ENCODE assay signal across 24 cellular contexts in genomic region chr4:6857009-6857882, GRCh38. TPM values are rescaled to one million over a fixed set of nuclear protein-coding genes. Genes with fewer than 3 reads are reported as not detected.
DNase-seq lines count a peak whose midpoint lies in the region; ATAC-seq, FAIRE-seq and TF ChIP-seq lines count a peak whose summit lies in the region.
"Had no signal": no experiment of that assay in that cellular context is flagged by ENCODE, and none has a peak within 500 bp of the region (broad histone marks: within the 10 kb centered on the region; RNA-seq: fewer than 3 reads in every experiment).

No MANE protein-coding gene starts in this region.

- peaks cover 75% of the 10 kb centered on the region for H3K36me3 Mint-ChIP-seq in activated T-cell treated with anti-CD3 and anti-CD28 coated beads, Interleukin-2, amount 50 U/mL, for 24 hours (ENCODE audit: low read depth)

- H3K79me2 ChIP-seq in GM12878 (ENCODE audit: control insufficient read depth, insufficient read depth, low read length), result no peaks in the 10 kb centered on the region

- peaks cover 8 to 21% of the 10 kb centered on the region in 2 experiments; a peak in 3 of 4 replicates for H3K36me3 ChIP-seq in GM12878 (ENCODE audit: control insufficient read depth in 2 of 2, insufficient read depth in 2 of 2, low read length in 1 of 2)
- H3K36me3 ChIP-seq in left ventricle myocardium inferior, result peaks cover 40% of the 10 kb centered on the region
- H3K36me3 ChIP-seq in gastrocnemius medialis, result peaks cover 0 to 38% of the 10 kb centered on the region in 2 donors
- peaks cover 3 to 48% (median 16%) of the 10 kb centered on the region in 4 donors for H3K36me3 ChIP-seq in sigmoid colon

- SMC1A ChIA-PET in GM12878 (lab: Charles Lee; ENCODE audit: uncharacterized antibody, unreplicated experiment), result interaction anchor here (0.6 to 3.7 kb wide), 13 partner anchors 12 to 140 kb away, joined by 3 to 41 read pairs (median 3); no protein-coding TSS in a partner anchor

- CTCF ChIA-PET in GM12878 (lab: Yijun Ruan, JAX), result interaction anchor here (0.9 to 2.0 kb wide), 10 partner anchors 8 to 182 kb away, joined by 3 to 28 read pairs (median 4); no protein-coding TSS in a partner anchor

- no peak overlapping the region for H3K4me3 Mint-ChIP-seq in activated T-cell treated with anti-CD3 and anti-CD28 coated beads, Interleukin-2, amount 50 U/mL, for 24 hours
- H3K4me3 Mint-ChIP-seq: CD14-positive monocyte, nephron progenitor cell had no signal

- H3K27ac ChIP-seq in GM12878 (ENCODE audit: control insufficient read depth, insufficient read depth) (no peak overlapping the region), left ventricle myocardium inferior (replicated peaks) (peak overlapping the region; percentile 85), gastrocnemius medialis (peak overlapping the region; percentile 87 to 93 (median 90)), sigmoid colon (peak overlapping the region in 2 of 4 donors; percentile 68 to 78)

- in situ Hi-C loops in GM12878 (cut with MboI) (no loop called here), gastrocnemius medialis (cut with MboI; ENCODE audit: low sequenced_read_pairs in 4 of 4) (loop anchor here in 1 of 4 donors (10.0 kb wide), 1 partner anchor 72 kb away; the partner anchor contains the start of gene KIAA0232)

- no peaks in the 10 kb centered on the region for H3K27me3 ChIP-seq in GM12878 (replicated peaks in 1 of 2; ENCODE audit: control insufficient read depth in 2 of 2, insufficient read depth in 2 of 2, low read length in 1 of 2)
- H3K27me3 ChIP-seq in left ventricle myocardium inferior (ENCODE audit: low read depth), result no peaks in the 10 kb centered on the region
- H3K27me3 ChIP-seq in gastrocnemius medialis, result no peaks in the 10 kb centered on the region
- H3K27me3 ChIP-seq in sigmoid colon, result no peaks in the 10 kb centered on the region
- H3K27me3 ChIP-seq: Peyer's patch, vagina had no signal

- no peaks in the 10 kb centered on the region for H3K27me3 Mint-ChIP-seq in activated T-cell treated with anti-CD3 and anti-CD28 coated beads, Interleukin-2, amount 50 U/mL, for 24 hours

- H3K9me3 ChIP-seq in GM12878 (replicated peaks; ENCODE audit: control insufficient read depth, insufficient read depth, low read length), result peaks cover 6% of the 10 kb centered on the region; the same call in 2 of the 3 replicates
- H3K9me3 ChIP-seq in left ventricle myocardium inferior (replicated peaks), result peaks cover 8% of the 10 kb centered on the region
- no peaks in the 10 kb centered on the region for H3K9me3 ChIP-seq in gastrocnemius medialis
- H3K9me3 ChIP-seq in sigmoid colon, result peaks cover 0 to 3% (median 0%) of the 10 kb centered on the region in 4 donors
- H3K9me3 ChIP-seq: vagina had no signal

- DNase-seq in activated T-cell treated with anti-CD3 and anti-CD28 coated beads, Interleukin-2, amount 50 U/mL, for 24 hours, result no peak
- DNase-seq in activated T-cell treated with anti-CD3 and anti-CD28 coated beads, Interleukin-2, amount 50 U/mL, for 48 hours, result no peak
- DNase-seq in GM12878 (ENCODE audit: low read depth, low spot score) (no peak), left ventricle myocardium inferior (no peak), gastrocnemius medialis (no peak), OCI-M2 (lab: John Stamatoyannopoulos, UW; ENCODE audit: unreplicated experiment) (no peak), sigmoid colon (no peak)
- DNase-seq: activated CD4-positive, alpha-beta T cell treated with anti-CD3 and anti-CD28 coated beads, Interleukin-2, amount 50 U/mL, for 4 hours; activated effector memory CD4-positive, alpha-beta T cell treated with Interleukin-2 at 50 U/mL for 16 hours; DMS79; KG1; mesendoderm; NCI-H1092 treated with DMSO at 0.1 percent for 48 hours; NCI-H69; nephron progenitor cell; Peyer's patch; retina had no signal

- ATAC-seq in GM12878, result no peak
- peak; percentile 32 to 37 for ATAC-seq in gastrocnemius medialis
- no peak for ATAC-seq in HG03175 (IDR thresholded peaks at IDR 0.05; ENCODE audit: unreplicated experiment)
- ATAC-seq: A549 had no signal

- no peak for TF ChIP-seq RAD21 in GM12878 (IDR thresholded peaks at IDR 0.05; ENCODE audit: insufficient read depth, low read depth, low read length)

- TF ChIP-seq EP300 in GM12878 (IDR thresholded peaks at IDR 0.05; ENCODE audit: borderline replicate concordance in 1 of 2, control insufficient read depth in 1 of 2, low read depth in 2 of 2, low read length in 2 of 2), result no peak
- TF ChIP-seq EP300 in sigmoid colon (IDR thresholded peaks at IDR 0.05), result no peak

- TF ChIP-seq CTCF in GM12878 (IDR thresholded peaks at IDR 0.05 in 2 of 3, conservative IDR thresholded peaks at IDR 0.05 in 1 of 3; ENCODE audit: control insufficient read depth in 2 of 3, extremely low read depth in 1 of 3, insufficient read depth in 1 of 3, low read depth in 3 of 3, low read length in 3 of 3) (no peak), left ventricle myocardium inferior (IDR thresholded peaks at IDR 0.05; ENCODE audit: borderline replicate concordance) (no peak), gastrocnemius medialis (IDR thresholded peaks at IDR 0.05 in 4 of 5, conservative IDR thresholded peaks at IDR 0.05 in 1 of 5) (no peak), sigmoid colon (IDR thresholded peaks at IDR 0.05) (no peak)

- BruUV-seq in GM12878 (replicated peaks; lab: Mats Ljungman, UMichigan), result no TSS peak

- no peak overlapping the region for H3K9ac ChIP-seq in GM12878 (ENCODE audit: control insufficient read depth, insufficient read depth, low read length)

- no peak for TF ChIP-seq POLR2A in GM12878 (IDR thresholded peaks at IDR 0.05; ENCODE audit: low read depth, low read length)
- TF ChIP-seq POLR2A in gastrocnemius medialis (IDR thresholded peaks at IDR 0.05), result peak; percentile 20 to 46
- no peak for TF ChIP-seq POLR2A in sigmoid colon (IDR thresholded peaks at IDR 0.05)

- H4K20me1 ChIP-seq in GM12878 (ENCODE audit: control insufficient read depth, insufficient read depth), result no peaks in the 10 kb centered on the region

- peak overlapping the region; percentile 61 for H3K27ac Mint-ChIP-seq in activated T-cell treated with anti-CD3 and anti-CD28 coated beads, Interleukin-2, amount 50 U/mL, for 24 hours

- H3K4me3 ChIP-seq in GM12878 (no peak overlapping the region), left ventricle myocardium inferior (peak overlapping the region; percentile 57), gastrocnemius medialis (peak overlapping the region; percentile 30 to 47 (median 32)), sigmoid colon (no peak overlapping the region)
- H3K4me3 ChIP-seq: A549, Peyer's patch, vagina had no signal

- 96% methylated on average over 6 of the region's 6 CpGs for WGBS in GM12878 (ENCODE audit: insufficient coverage, insufficient replicate concordance, low lambda C conversion rate, missing lambda C conversion rate)
- WGBS in sigmoid colon, 2 donors, result 92 to 96% methylated on average over 6 of the region's 6 CpGs

- POLR2A ChIA-PET in GM12878 (lab: Charles Lee), result interaction anchor here (0.6 to 1.4 kb wide), 5 partner anchors 10 to 216 kb away, joined by 3 to 4 read pairs (median 3); no protein-coding TSS in a partner anchor

- H3K4me2 ChIP-seq in GM12878 (ENCODE audit: control insufficient read depth, insufficient read depth), result no peak overlapping the region

- H3K4me1 ChIP-seq in GM12878 (ENCODE audit: control insufficient read depth, insufficient read depth, low read length) (peaks cover 18% of the 10 kb centered on the region), left ventricle myocardium inferior (peaks cover 63% of the 10 kb centered on the region), gastrocnemius medialis (peaks cover 45 to 48% of the 10 kb centered on the region in 2 donors), sigmoid colon (peaks cover 0 to 31% (median 26%) of the 10 kb centered on the region in 4 donors)

- FAIRE-seq in GM12878 (lab: Jason Lieb, UNC), result no peak
- FAIRE-seq: A549, astrocyte, colon, H54 had no signal

- peaks cover 35% of the 10 kb centered on the region for H3K4me1 Mint-ChIP-seq in activated T-cell treated with anti-CD3 and anti-CD28 coated beads, Interleukin-2, amount 50 U/mL, for 24 hours (ENCODE audit: low read depth)
- H3K4me1 Mint-ChIP-seq: nephron progenitor cell had no signal

- RAD21 ChIA-PET in GM12878 (lab: Charles Lee; ENCODE audit: unreplicated experiment), result interaction anchor here (0.8 to 3.4 kb wide), 10 partner anchors 10 to 182 kb away, joined by 3 to 32 read pairs (median 5); partner anchors contain the start of gene KIAA0232

- intact Hi-C loops in GM12878 (cut with micrococcal nuclease; ENCODE audit: unreplicated experiment) (no loop called here), left ventricle myocardium inferior (cut with micrococcal nuclease) (no loop called here), gastrocnemius medialis (cut with DNase I; ENCODE audit: low total_unique reads) (loop anchor here (5.0 kb wide), 1 partner anchor 75 kb away; the partner anchor contains the start of gene KIAA0232), sigmoid colon (cut with DNase I) (no loop called here)

- H3K9me3 Mint-ChIP-seq in activated T-cell treated with anti-CD3 and anti-CD28 coated beads, Interleukin-2, amount 50 U/mL, for 24 hours, result peaks cover 5% of the 10 kb centered on the region

- no peak overlapping the region for H2AFZ ChIP-seq in GM12878 (ENCODE audit: control insufficient read depth, low read depth, low read length)

RNA-seq across cellular contexts. Expression of gene TBC1D14, which starts 52.4 kb away (rescaled TPM):
- 34.3 and 34.9 TPM in 2 replicates for total RNA-seq in GM12878 (2013; cell fraction: nucleolus; rRNA removed)
- total RNA-seq in GM12878 (2014; rRNA removed) (39.3 and 40.6 TPM in 2 replicates), GM12878 (2014; rRNA removed; fragmentation: Illumina TruSeq; extraction: Trizol) (31.6 and 33.1 TPM in 2 replicates), GM12878 (2021) (32.1 and 38.1 TPM in 2 replicates), left ventricle myocardium inferior (36.1 TPM), gastrocnemius medialis (10 to 100 TPM; 36.0 to 56.2 (median 41.4) TPM), sigmoid colon (10 to 100 TPM; 26.3 to 46.4 (median 32.6) TPM)
- 13.2 TPM for polyA plus RNA-seq in GM12878 (2011; ENCODE audit: low read depth)
- polyA plus RNA-seq in GM12878 (2011; rRNA removed) (23.3 and 27.3 TPM in 2 replicates), GM12878 (2014; fragmentation: Illumina TruSeq; extraction: Trizol) (21.3 and 30.1 TPM in 2 replicates), GM12878 (2014; fragmentation: Nextera tagmentation; extraction: Ambion mirVana) (1 to 10 TPM in 1 of 2 experiments, under 1 TPM in 1; 0.87 to 1.1 TPM), GM12878 (2014; rRNA removed) (32.9 and 33.9 TPM in 2 replicates), GM12878 (2016; fragmentation: Nextera tagmentation; extraction: Ambion mirVana) (10 to 100 TPM; 29.0 to 30.0 TPM), sigmoid colon (10 to 100 TPM; 19.2 to 38.5 (median 22.2) TPM)
- polyA plus RNA-seq in GM12878 (2011; cell fraction: cytosol; rRNA removed), result 26.0 and 27.3 TPM in 2 replicates
- polyA plus RNA-seq in GM12878 (2011; cell fraction: nucleus; rRNA removed), result 21.3 and 25.6 TPM in 2 replicates
- polyA plus RNA-seq in GM12878 (2012), result 17.7 TPM in 2 replicates
- polyA minus RNA-seq in GM12878 (2011; rRNA and poly(A)+ RNA removed), result 22.7 and 28.6 TPM in 2 replicates
- polyA minus RNA-seq in GM12878 (2011; cell fraction: cytosol; rRNA and poly(A)+ RNA removed), result 9.1 and 13.3 TPM in 2 replicates
- 10.4 and 17.0 TPM in 2 replicates for polyA minus RNA-seq in GM12878 (2011; cell fraction: nucleus; rRNA and poly(A)+ RNA removed)

Comparison
In these comparisons a context has a peak if more than half of its experiments do, and no peak if none do; other contexts are left out.
1. ATAC-seq: peak in gastrocnemius medialis (2 of 2); none in GM12878 (single experiment) and HG03175 (single experiment).
2. H3K4me3 ChIP-seq: peak in left ventricle myocardium inferior (single experiment) and gastrocnemius medialis (4 of 4); none in GM12878 (single experiment) and sigmoid colon (0 of 4).
3. POLR2A ChIP-seq: peak in gastrocnemius medialis (2 of 2); none in GM12878 (single experiment) and sigmoid colon (0 of 2).